In genomic region chr12:113072136-113072535, GRCh38 we compare ENCODE assay signal across 1 cellular context.
TF ChIP-seq lines count a peak whose summit lies in the region.

No MANE protein-coding gene starts in this region.

TF ChIP-seq in HEK293, 187 proteins besides CTCF, POLR2A, EP300 and RAD21 (continued from another document):
- TF ChIP-seq ZBTB11 (tag by site-specific recombination; conservative IDR thresholded peaks at IDR 0.05; ENCODE audit: low read depth) (no peak), YY2 (tag by site-specific recombination; IDR thresholded peaks at IDR 0.05) (no peak), ZNF639 (tag by site-specific recombination; IDR thresholded peaks at IDR 0.05) (0 out of 2 replicates have a peak, but pooled peaks have one; percentile 22)
